In genomic region chr7:88801046-88801445, GRCh38 we compare ENCODE assay signal across 33 cellular contexts. TPM values are rescaled to one million over a fixed set of nuclear protein-coding genes. Genes with fewer than 3 reads are reported as not detected.
"Had no signal": no experiment of that assay in that cellular context is flagged by ENCODE, and none has a peak within 500 bp of the region (broad histone marks: within the 10 kb centered on the region; RNA-seq: fewer than 3 reads in every experiment).

No MANE protein-coding gene starts in this region.

- DNase-seq: Karpas-422, MM.1S, MV-4-11, NCI-H1092, NCI-H1105, NCI-H1417 treated with DMSO at 0.1 percent for 48 hours, NCI-H1436 treated with DMSO at 0.1 percent for 48 hours, NCI-H1694 treated with DMSO at 0.1 percent for 48 hours, NCI-H187 treated with DMSO at 0.1 percent for 48 hours, NCI-H2029, NCI-H2081 treated with DMSO at 0.1 percent for 48 hours, NCI-H2107, NCI-H2171, NCI-H226, NCI-H446 treated with DMSO at 0.1 percent for 48 hours, NCI-H510A, NCI-H524, NCI-H526, NCI-H69, NCI-H748 treated with DMSO at 0.1 percent for 48 hours, NCI-H82, PC-9, Right ventricle myocardium superior, SHP77 treated with DMSO at 0.1 percent for 48 hours, SK-N-SH, SW 1271 had no signal

- H3K4me1 ChIP-seq: SJSA1 had no signal

- H3K27ac ChIP-seq: KMS-11, PC-9, SJSA1 had no signal

- H3K27me3 ChIP-seq: SJSA1 had no signal

- H3K4me3 ChIP-seq: PC-9, SJSA1 had no signal

- ATAC-seq: Panc1 had no signal

- H3K9me3 ChIP-seq: SJSA1, SK-N-SH had no signal

- H3K36me3 ChIP-seq: SJSA1 had no signal

RNA-seq across cellular contexts. Expression of gene TEX47, which starts 5.5 kb away (rescaled TPM):
- total RNA-seq: LHCN-M2, MCF 10A, OCI-LY7, PC-9, Right ventricle myocardium superior, RPMI7951, SJSA1 had no signal

RNA-seq across cellular contexts. Expression of gene ZNF804B, which starts 41.5 kb away (rescaled TPM):
- total RNA-seq: LHCN-M2, MCF 10A, OCI-LY7, PC-9, Right ventricle myocardium superior, RPMI7951, SJSA1 had no signal
